9 cellular contexts compared by ENCODE assay signal in the genomic region with DNA sequence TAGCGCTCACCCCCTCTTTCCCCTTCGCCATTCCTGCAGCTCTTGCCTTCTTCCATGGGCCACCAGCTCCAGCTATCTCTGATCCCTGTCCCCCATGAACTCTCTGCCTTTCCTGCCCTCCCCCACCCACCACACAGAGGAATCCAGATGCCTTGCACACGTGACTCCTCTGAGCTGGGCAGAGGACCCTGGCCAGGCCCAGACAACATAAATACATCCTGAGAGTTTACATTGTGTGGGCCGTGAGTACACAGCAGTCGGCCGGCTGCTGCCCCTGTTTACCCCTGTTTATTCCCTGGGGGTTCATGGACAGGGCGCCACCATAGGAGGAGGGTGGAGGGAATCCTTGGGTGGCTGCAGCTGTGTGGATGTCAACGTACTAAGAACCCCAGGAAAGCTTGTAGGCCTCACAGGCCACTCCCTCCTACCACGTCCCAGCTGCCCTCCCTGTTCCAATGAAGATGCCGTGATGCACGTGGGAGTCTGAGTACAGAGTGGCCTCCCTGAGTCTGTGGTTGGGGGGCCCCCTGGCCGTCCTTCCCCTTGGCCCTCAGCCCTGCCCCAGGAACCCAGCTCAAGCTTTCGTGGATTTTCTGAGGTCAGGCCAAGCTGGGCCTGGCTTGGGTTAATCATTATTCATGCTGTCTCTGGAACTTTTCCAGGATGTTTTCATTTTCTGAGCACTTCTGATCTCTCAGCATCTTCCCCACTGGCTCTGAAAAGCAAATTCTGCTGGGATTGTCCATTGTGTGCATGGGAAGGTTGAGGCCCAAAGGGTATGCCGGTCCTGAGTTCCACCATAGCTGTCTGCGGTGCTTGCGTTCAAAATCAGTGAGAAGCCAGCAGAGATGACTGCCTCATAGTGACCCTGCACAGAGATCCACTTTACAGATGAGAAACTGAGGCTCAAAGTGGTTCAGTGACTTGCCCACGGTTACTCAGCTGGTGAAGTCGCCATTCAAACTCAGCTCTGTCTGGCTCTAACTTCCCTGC.
A peak's percentile ranks its signal among the peaks of the same experiment; 100 is the strongest.
DNase-seq lines count a peak whose midpoint lies in the region; ATAC-seq and TF ChIP-seq lines count a peak whose summit lies in the region.
"Had no signal": no experiment of that assay in that cellular context is flagged by ENCODE, and none has a peak within 500 bp of the region (broad histone marks: within the 10 kb centered on the region; RNA-seq: fewer than 3 reads in every experiment).

No MANE protein-coding gene starts in this region.

- H3K9me3 ChIP-seq in GM23248 (ENCODE audit: low read depth) (no peaks in the 10 kb centered on the region), heart right ventricle (no peaks in the 10 kb centered on the region)

- H3K9ac ChIP-seq in GM23248, result no peak overlapping the region

- peaks cover 6% of the 10 kb centered on the region for H3F3A ChIP-seq in GM23248 (ENCODE audit: insufficient read depth)

- H3K27me3 ChIP-seq in GM23248 (replicated peaks; ENCODE audit: insufficient read depth) (no peaks in the 10 kb centered on the region), heart right ventricle (no peaks in the 10 kb centered on the region)

- H3K4me1 ChIP-seq in GM23248 (ENCODE audit: insufficient read depth) (peaks cover 15% of the 10 kb centered on the region; the same call in 1 of the 2 replicates), heart right ventricle (peaks cover 12 to 70% (median 24%) of the 10 kb centered on the region in 9 donors)

- in situ Hi-C loops in GM23248 (cut with MboI), result no loop called here

- intact Hi-C loops in heart right ventricle (cut with DNase I) (loop anchor here in 5 of 10 donors (2.0 to 10.0 kb wide), 4 partner anchors 20 to 219 kb away; a partner anchor contains a TSS), sciatic nerve (cut with DNase I) (no loop called here)

- H3K9me2 ChIP-seq in GM23248 (ENCODE audit: insufficient read depth), result no peaks in the 10 kb centered on the region

- H2AFZ ChIP-seq in GM23248, result no peak overlapping the region

- H4K20me1 ChIP-seq in GM23248 (ENCODE audit: insufficient read depth), result no peaks in the 10 kb centered on the region

- peak in 7 of 8 donors; percentile 2 to 33 (median 8) for ATAC-seq in heart right ventricle
- ATAC-seq in sciatic nerve, result peak; percentile 68

- H3K4me2 ChIP-seq in GM23248 (ENCODE audit: unreplicated experiment), result no peak overlapping the region

- H3K4me3 ChIP-seq in GM23248 (no peak overlapping the region), heart right ventricle (no peak overlapping the region)

- POLR2A ChIA-PET in RWPE1 (lab: Yijun Ruan, JAX; ENCODE audit: low non-redundant PET), result interaction anchor here (0.7 kb wide), 1 partner anchor 324 kb away, joined by 3 read pairs; no protein-coding TSS in a partner anchor

- TF ChIP-seq CTCF in RWPE1 (conservative IDR thresholded peaks at IDR 0.05; ENCODE audit: low read depth), result no peak
- TF ChIP-seq CTCF in heart right ventricle (IDR thresholded peaks at IDR 0.05), result no peak

- 75% methylated on average over 17 to 18 of the region's 18 CpGs for WGBS in GM23248 (ENCODE audit: low coverage in 1 of 2, low lambda C conversion rate in 2 of 2, missing lambda C conversion rate in 2 of 2), 2 experiments
- WGBS in heart right ventricle, 2 donors, result 48 to 51% methylated on average over 18 of the region's 18 CpGs

- no peaks in the 10 kb centered on the region for H3K79me2 ChIP-seq in GM23248 (ENCODE audit: insufficient read depth)

- CTCF ChIA-PET in RWPE1 (lab: Yijun Ruan, JAX), result interaction anchor here (0.6 to 1.1 kb wide), 2 partner anchors 21 to 25 kb away, joined by 3 read pairs; no protein-coding TSS in a partner anchor

- peak; percentile 55 for DNase-seq in GM23248
- no peak for DNase-seq in RWPE1 (ENCODE audit: low spot score)
- no peak for DNase-seq in heart right ventricle
- no peak for DNase-seq in sciatic nerve (ENCODE audit: low spot score)
- no peak for DNase-seq in SW 1271 (lab: John Stamatoyannopoulos, UW)
- no peak for DNase-seq in NCI-H345 (lab: John Stamatoyannopoulos, UW)
- DNase-seq in Ammon's horn (ENCODE audit: low spot score), result no peak
- DNase-seq in activated naive CD4-positive, alpha-beta T cell treated with anti-CD3 and anti-CD28 coated beads, Interleukin-2, amount 50 U/mL, for 16 hours, result no peak
- DNase-seq: NCI-H1436 treated with DMSO at 0.1 percent for 48 hours had no signal

- H3K36me3 ChIP-seq in GM23248 (ENCODE audit: low read depth) (no peaks in the 10 kb centered on the region), heart right ventricle (no peaks in the 10 kb centered on the region)

- H3K27ac ChIP-seq in GM23248 (no peak overlapping the region), RWPE1 (peak overlapping the region; percentile 28), heart right ventricle (peak overlapping the region; percentile 41 to 94 (median 84))
